In the genomic region with DNA sequence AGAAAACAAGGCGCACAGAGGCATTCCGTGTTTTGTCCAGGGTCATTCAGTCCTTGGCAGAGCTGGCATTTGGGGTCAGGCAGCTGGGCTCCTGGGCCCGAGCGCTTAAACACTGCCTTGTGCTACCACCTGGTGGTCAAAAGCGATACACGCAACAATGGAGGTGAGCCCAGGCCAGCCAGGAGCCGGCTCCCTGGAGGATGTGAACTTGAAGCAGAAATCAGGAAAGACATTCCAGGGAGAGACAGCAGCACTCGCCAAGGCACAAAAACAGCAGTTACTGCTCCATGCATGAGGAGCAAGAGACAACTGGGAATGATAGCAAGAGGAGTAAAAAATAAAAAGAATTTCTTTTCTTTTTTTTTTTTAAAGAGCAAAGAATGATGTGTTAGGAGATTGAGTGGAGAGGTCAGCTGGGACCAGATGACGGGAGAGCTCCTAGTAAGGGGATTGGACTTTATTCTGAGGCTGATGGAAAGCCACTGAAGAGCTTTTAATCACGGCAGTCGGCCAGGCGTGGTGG, we compare ENCODE assay signal across 8 cellular contexts. TPM values are rescaled to one million over a fixed set of nuclear protein-coding genes. Genes with fewer than 3 reads are reported as not detected.
DNase-seq lines count a peak whose midpoint lies in the region; ATAC-seq and TF ChIP-seq lines count a peak whose summit lies in the region.

No MANE protein-coding gene starts in this region.

- no peak for TF ChIP-seq POLR2A in right lobe of liver (IDR thresholded peaks at IDR 0.05)

- TF ChIP-seq CTCF in right lobe of liver (IDR thresholded peaks at IDR 0.05): peak; percentile 83 to 94 (median 90)

- intact Hi-C loops in right lobe of liver (cut with DNase I): loop anchor here in 1 of 2 donors (5.0 to 10.0 kb wide), 2 partner anchors 104 to 362 kb away; no protein-coding TSS in a partner anchor

- 15% methylated on average over 12 of the region's 12 CpGs for WGBS in right lobe of liver (ENCODE audit: insufficient coverage, low coverage, low lambda C conversion rate, missing lambda C conversion rate)

- no peak overlapping the region for H3K27ac ChIP-seq in right lobe of liver

- ATAC-seq in GM18511 (IDR thresholded peaks at IDR 0.05; ENCODE audit: unreplicated experiment) (peak; percentile 98), HG02973 (IDR thresholded peaks at IDR 0.05; ENCODE audit: unreplicated experiment) (peak; percentile 99), right lobe of liver (peak; percentile 94 to 100 (median 100))

- no peaks in the 10 kb centered on the region for H3K9me3 ChIP-seq in right lobe of liver

- DNase-seq in AG08396 (ENCODE audit: low spot score) (peak; percentile 89), NCI-H2196 treated with DMSO at 0.1 percent for 48 hours (lab: John Stamatoyannopoulos, UW; ENCODE audit: unreplicated experiment) (peak; percentile 40), cerebellum (ENCODE audit: low spot score) (peak; percentile 60), right lobe of liver (peak; percentile 77 to 83 (median 81))
- DNase-seq in activated CD4-positive, CD25-positive, alpha-beta regulatory T cell treated with anti-CD3 and anti-CD28 coated beads, Interleukin-2, amount 50 U/mL, for 72 hours: peak; percentile 57
- DNase-seq in stimulated activated CD4-positive, alpha-beta T cell treated with anti-CD3 and anti-CD28 coated beads, TNF-alpha, amount 100 ng/mL, for 24 hours (ENCODE audit: low read depth in 3 of 3): peak; percentile 33 to 62 (median 39)

- H3K27me3 ChIP-seq in right lobe of liver: no peaks in the 10 kb centered on the region

- no peaks in the 10 kb centered on the region for H3K36me3 ChIP-seq in right lobe of liver

- H3K4me1 ChIP-seq in right lobe of liver: peaks cover 0 to 5% (median 2%) of the 10 kb centered on the region in 4 donors

- no peak overlapping the region for H3K4me3 ChIP-seq in right lobe of liver

RNA-seq across cellular contexts. Expression of a gene that starts 20.7 kb away (rescaled TPM):
- total RNA-seq in cerebellum (not detected), right lobe of liver (not detected)

RNA-seq across cellular contexts. Expression of a gene that starts 38.3 kb away (rescaled TPM):
- total RNA-seq in cerebellum (not detected), right lobe of liver (not detected)

RNA-seq across cellular contexts. Expression of a gene that starts 41.9 kb away (rescaled TPM):
- total RNA-seq in cerebellum (not detected), right lobe of liver (not detected)

RNA-seq across cellular contexts. Expression of a gene that starts 47.2 kb away (rescaled TPM):
- total RNA-seq in cerebellum (not detected), right lobe of liver (100 to 1,000 TPM in 2 of 6 experiments, 10 to 100 TPM in 1, under 1 TPM in 1, not detected in 2; 0.88 to 111 (median 76.4) TPM)

RNA-seq across cellular contexts. Expression of a gene that starts 48.6 kb away (rescaled TPM):
- total RNA-seq in cerebellum (1.8 TPM), right lobe of liver (10 to 100 TPM; 13.7 to 44.1 (median 16.8) TPM)

Comparison
In these comparisons a context has a peak if more than half of its experiments do, and no peak if none do; other contexts are left out.
1. DNase-seq: peak in every context shown above with its lines; median percentile 89 in AG08396; 81 in right lobe of liver; 60 in cerebellum; 57 in activated CD4-positive, CD25-positive, alpha-beta regulatory T cell treated with anti-CD3 and anti-CD28 coated beads, Interleukin-2, amount 50 U/mL, for 72 hours; 40 in NCI-H2196 treated with DMSO at 0.1 percent for 48 hours; 39 in stimulated activated CD4-positive, alpha-beta T cell treated with anti-CD3 and anti-CD28 coated beads, TNF-alpha, amount 100 ng/mL, for 24 hours.